ENCODE assay signal across 27 cellular contexts in the genomic region with DNA sequence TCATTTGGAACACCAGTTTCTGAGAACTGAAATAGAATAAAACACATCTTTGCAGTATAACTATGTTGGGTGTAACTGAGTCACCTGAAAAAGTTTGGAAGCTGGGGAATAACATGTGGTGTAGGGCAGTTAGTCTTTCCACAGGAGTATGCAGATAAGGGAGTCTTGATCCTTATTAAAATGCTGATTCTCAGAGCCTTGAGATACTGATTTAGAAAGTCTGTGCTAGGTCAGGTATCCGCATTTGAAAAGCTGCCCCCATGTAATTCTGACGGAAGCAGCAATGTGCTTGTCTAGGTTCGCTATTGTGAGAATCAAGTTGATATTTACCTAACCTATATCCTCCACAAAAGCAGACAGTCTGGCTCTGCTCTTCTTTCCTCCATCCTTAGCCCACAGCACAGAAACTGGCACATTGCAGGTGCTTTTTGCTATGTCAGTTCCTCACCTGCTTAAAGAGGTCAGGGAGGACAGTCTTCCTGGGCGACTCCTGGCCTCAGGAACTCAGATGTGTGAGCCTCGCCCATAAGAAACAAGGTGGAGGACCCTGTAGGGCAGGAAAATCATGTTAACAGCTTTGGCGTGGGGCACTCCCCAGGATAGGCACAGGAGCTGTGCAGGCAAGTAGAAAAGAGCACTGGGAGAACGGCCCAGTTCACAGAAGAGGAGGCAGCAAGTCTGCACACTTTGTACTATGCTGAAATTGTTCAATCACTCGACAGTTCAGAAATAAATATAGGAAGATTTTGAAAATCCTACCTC.
"Had no signal": no experiment of that assay in that cellular context is flagged by ENCODE, and none has a peak within 500 bp of the region (broad histone marks: within the 10 kb centered on the region; RNA-seq: fewer than 3 reads in every experiment).

No MANE protein-coding gene starts in this region.

- H3K27me3 ChIP-seq: esophagus muscularis mucosa, right atrium auricular region, thyroid gland had no signal

- H3K4me1 Mint-ChIP-seq: mesothelial cell of epicardium; naive B cell; nephron; stimulated activated naive CD8-positive, alpha-beta T cell treated with anti-CD3 and anti-CD28 coated beads, Interleukin-15, amount 100 ng/mL, for 72 hours had no signal

- FAIRE-seq: endometrium, keratinocyte had no signal

- H3K36me3 Mint-ChIP-seq: mesothelial cell of epicardium, naive B cell had no signal

- H3K4me3 ChIP-seq: coronary artery, esophagus muscularis mucosa, mucosa of descending colon, prostate gland, right atrium auricular region, smooth muscle cell, thyroid gland had no signal

- H3K4me3 Mint-ChIP-seq: effector memory CD8-positive, alpha-beta T cell; mesothelial cell of epicardium; naive B cell; nephron; stimulated activated naive CD8-positive, alpha-beta T cell treated with anti-CD3 and anti-CD28 coated beads, Interleukin-15, amount 100 ng/mL, for 72 hours had no signal

- H3K27ac ChIP-seq: coronary artery, esophagus muscularis mucosa, prostate gland, right atrium auricular region, thyroid gland had no signal

- DNase-seq: dermis blood vessel endothelial cell; effector memory CD8-positive, alpha-beta T cell; foreskin melanocyte; hypothalamus; mesenchymal stem cell; mucosa of descending colon; naive B cell; nucleus accumbens; stimulated activated CD4-positive, alpha-beta T cell treated with anti-CD3 and anti-CD28 coated beads, Interleukin-12 subunit alpha, Interleukin-12 subunit beta, amount 100 ng/mL, for 4 hours; stimulated activated CD4-positive, alpha-beta T cell treated with anti-CD3 and anti-CD28 coated beads, Interleukin-1b, Interleukin-23, amount 100 ng/mL, for 48 hours; stimulated activated CD4-positive, alpha-beta T cell treated with anti-CD3 and anti-CD28 coated beads, Interleukin-4, amount 100 ng/mL, for 1 hour; stimulated activated CD8-positive, alpha-beta memory T cell treated with anti-CD3 and anti-CD28 coated beads, Interleukin-4, amount 100 ng/mL, for 48 hours; stimulated activated naive CD4-positive, alpha-beta T cell; stimulated activated naive CD8-positive, alpha-beta T cell treated with anti-CD3 and anti-CD28 coated beads, Interleukin-15, amount 100 ng/mL, for 72 hours; thyroid gland; trophoblast cell had no signal

- H3K4me2 ChIP-seq: smooth muscle cell had no signal

- H3K27ac Mint-ChIP-seq: effector memory CD8-positive, alpha-beta T cell; mesothelial cell of epicardium; nephron; stimulated activated naive CD8-positive, alpha-beta T cell treated with anti-CD3 and anti-CD28 coated beads, Interleukin-15, amount 100 ng/mL, for 72 hours had no signal

- ATAC-seq: effector memory CD8-positive, alpha-beta T cell; left lobe of liver; mucosa of descending colon; sciatic nerve; stimulated activated naive CD8-positive, alpha-beta T cell treated with anti-CD3 and anti-CD28 coated beads, Interleukin-15, amount 100 ng/mL, for 72 hours had no signal

- H3K36me3 ChIP-seq: esophagus muscularis mucosa, prostate gland, right atrium auricular region, thyroid gland had no signal

- H3K9me3 Mint-ChIP-seq: effector memory CD8-positive, alpha-beta T cell; nephron; stimulated activated naive CD8-positive, alpha-beta T cell treated with anti-CD3 and anti-CD28 coated beads, Interleukin-15, amount 100 ng/mL, for 72 hours had no signal

- H3K9me3 ChIP-seq: esophagus muscularis mucosa, mucosa of descending colon, prostate gland, right atrium auricular region, thyroid gland had no signal

- H3K4me1 ChIP-seq: esophagus muscularis mucosa, prostate gland, right atrium auricular region, thyroid gland had no signal
